Comparison of ENCODE assay signal across 13 cellular contexts in the genomic region with DNA sequence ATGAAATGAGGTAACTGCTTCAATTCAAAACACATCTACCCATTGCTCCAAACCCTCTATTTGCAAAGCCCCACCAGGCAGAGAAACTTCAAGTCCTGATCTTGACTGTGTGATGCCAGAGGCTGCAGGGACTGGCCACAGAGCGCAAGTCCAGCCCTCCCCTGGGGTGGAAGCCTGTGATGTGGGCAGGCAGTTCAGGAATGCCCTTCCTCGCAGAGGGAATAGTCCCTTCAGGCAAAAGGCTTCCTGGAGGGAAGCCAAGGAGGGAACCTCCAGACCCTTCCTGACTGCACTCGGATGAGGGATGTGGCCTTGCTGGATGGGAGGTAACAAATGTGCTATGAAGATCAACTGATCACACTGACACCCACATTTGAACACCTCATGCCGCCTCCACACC.
DNase-seq lines count a peak whose midpoint lies in the region; ATAC-seq and TF ChIP-seq lines count a peak whose summit lies in the region.
"Had no signal": no experiment of that assay in that cellular context is flagged by ENCODE, and none has a peak within 500 bp of the region (broad histone marks: within the 10 kb centered on the region; RNA-seq: fewer than 3 reads in every experiment).

No MANE protein-coding gene starts in this region.

- H3K27me3 ChIP-seq in Karpas-422 (ENCODE audit: low read length) (no peaks in the 10 kb centered on the region), mesendoderm (ENCODE audit: insufficient read depth, low read length, poor library complexity) (no peaks in the 10 kb centered on the region)

- WGBS in mesendoderm (ENCODE audit: extremely low coverage, insufficient coverage, low lambda C conversion rate) = no CpG with 5 or more reads among the region's 4 CpGs

- ATAC-seq in SK-N-SH treated with all-trans-retinoic acid at 6 μM for 48 hours (peak; percentile 55), HG02588 (IDR thresholded peaks at IDR 0.05; ENCODE audit: unreplicated experiment) (no peak)

- no peaks in the 10 kb centered on the region for H3K9me2 ChIP-seq in Karpas-422 (replicated peaks; ENCODE audit: insufficient read depth, low read length)

- no peaks in the 10 kb centered on the region for H3K79me2 ChIP-seq in Karpas-422 (ENCODE audit: low read length)
- H3K79me2 ChIP-seq in mesendoderm (ENCODE audit: control insufficient read depth, insufficient read depth, low read length) = no peaks in the 10 kb centered on the region

- H2BK5ac ChIP-seq in mesendoderm (ENCODE audit: low read length) = no peak overlapping the region

- no peak overlapping the region for H3K27ac ChIP-seq in Karpas-422 (ENCODE audit: low read length)
- H3K27ac ChIP-seq in mesendoderm (ENCODE audit: low read depth, low read length) = no peak overlapping the region
- H3K27ac ChIP-seq: KMS-11 had no signal

- H2AFZ ChIP-seq in Karpas-422 (ENCODE audit: low read length) = no peak overlapping the region

- no peak overlapping the region for H3K4me2 ChIP-seq in Karpas-422 (ENCODE audit: low read depth, low read length, poor library complexity, severe bottlenecking)
- H3K4me2 ChIP-seq in mesendoderm (ENCODE audit: low read length) = no peak overlapping the region
- H3K4me2 ChIP-seq: KMS-11 had no signal

- no peaks in the 10 kb centered on the region for H3K79me1 ChIP-seq in mesendoderm (ENCODE audit: low read length)

- H4K8ac ChIP-seq in mesendoderm (ENCODE audit: low read depth, low read length) = no peak overlapping the region

- H3K36me3 ChIP-seq in Karpas-422 (ENCODE audit: insufficient read depth, low read length) (no peaks in the 10 kb centered on the region), mesendoderm (ENCODE audit: control insufficient read depth, insufficient read depth, low read length) (no peaks in the 10 kb centered on the region)

- H3K18ac ChIP-seq in mesendoderm (ENCODE audit: low read length) = no peak overlapping the region

- no peak overlapping the region for H3K9ac ChIP-seq in Karpas-422 (ENCODE audit: low read length)
- no peak overlapping the region for H3K9ac ChIP-seq in mesendoderm (ENCODE audit: low read length)
- H3K9ac ChIP-seq: KMS-11 had no signal

- H2BK15ac ChIP-seq in mesendoderm (replicated peaks; ENCODE audit: low read depth) = no peak overlapping the region

- no peaks in the 10 kb centered on the region for H3K4me1 ChIP-seq in Karpas-422 (ENCODE audit: low read length)
- peaks cover 5% of the 10 kb centered on the region for H3K4me1 ChIP-seq in mesendoderm (ENCODE audit: control insufficient read depth, low read depth, low read length)

- DNase-seq in EH (ENCODE audit: low read depth) (peak; percentile 40), Karpas-422 (peak; percentile 23), mesendoderm (peak; percentile 55), T-helper 9 cell (no peak), NCI-H524 treated with DMSO at 0.1 percent for 48 hours (lab: John Stamatoyannopoulos, UW) (no peak)
- DNase-seq in stimulated activated CD4-positive, alpha-beta T cell treated with anti-CD3 and anti-CD28 coated beads, Interleukin-4, amount 100 ng/mL, for 24 hours = no peak
- DNase-seq: H7, IMR-90, NCI-H1417, NCI-H1694 treated with DMSO at 0.1 percent for 48 hours had no signal

- no peak overlapping the region for H2BK120ac ChIP-seq in mesendoderm (ENCODE audit: low read depth, low read length)

- no peaks in the 10 kb centered on the region for H3K9me3 ChIP-seq in Karpas-422 (ENCODE audit: low read length)

- H3K4ac ChIP-seq in mesendoderm (ENCODE audit: low read depth, low read length) = no peak overlapping the region

- no peak overlapping the region for H4K5ac ChIP-seq in mesendoderm (ENCODE audit: low read length)

- no peak overlapping the region for H3K56ac ChIP-seq in mesendoderm (ENCODE audit: low read length)

- no peak overlapping the region for H3K4me3 ChIP-seq in Karpas-422 (ENCODE audit: low read length)
- H3K4me3 ChIP-seq in mesendoderm (ENCODE audit: low read length) = no peak overlapping the region

- no peak overlapping the region for H2AK5ac ChIP-seq in mesendoderm (ENCODE audit: low read length)

- no peak overlapping the region for H3K23ac ChIP-seq in mesendoderm (ENCODE audit: low read length)

- H4K20me1 ChIP-seq in Karpas-422 (ENCODE audit: insufficient read depth, low read depth, low read length) = no peaks in the 10 kb centered on the region

TF ChIP-seq in SK-N-SH treated with all-trans-retinoic acid at 6 μM for 48 hours, 23 proteins besides CTCF, POLR2A, EP300 and RAD21 (continues in another document):
- TF ChIP-seq ZNF565 (CRISPR knock-in tag; conservative IDR thresholded peaks at IDR 0.05; ENCODE audit: low read depth) (no peak), BACH2 (CRISPR knock-in tag; IDR thresholded peaks at IDR 0.05; ENCODE audit: borderline replicate concordance) (no peak), TOX (CRISPR knock-in tag; IDR thresholded peaks at IDR 0.05; ENCODE audit: borderline replicate concordance) (no peak), ESRRG (CRISPR knock-in tag; IDR thresholded peaks at IDR 0.05) (no peak), RARB (CRISPR knock-in tag; IDR thresholded peaks at IDR 0.05) (no peak), ISL1 (CRISPR knock-in tag; IDR thresholded peaks at IDR 0.05) (no peak), ZFP3 (CRISPR knock-in tag; IDR thresholded peaks at IDR 0.05) (no peak), CSDC2 (CRISPR knock-in tag; IDR thresholded peaks at IDR 0.05) (no peak), SNAI2 (CRISPR knock-in tag; IDR thresholded peaks at IDR 0.05) (no peak)
- TF ChIP-seq, protein P1, sequence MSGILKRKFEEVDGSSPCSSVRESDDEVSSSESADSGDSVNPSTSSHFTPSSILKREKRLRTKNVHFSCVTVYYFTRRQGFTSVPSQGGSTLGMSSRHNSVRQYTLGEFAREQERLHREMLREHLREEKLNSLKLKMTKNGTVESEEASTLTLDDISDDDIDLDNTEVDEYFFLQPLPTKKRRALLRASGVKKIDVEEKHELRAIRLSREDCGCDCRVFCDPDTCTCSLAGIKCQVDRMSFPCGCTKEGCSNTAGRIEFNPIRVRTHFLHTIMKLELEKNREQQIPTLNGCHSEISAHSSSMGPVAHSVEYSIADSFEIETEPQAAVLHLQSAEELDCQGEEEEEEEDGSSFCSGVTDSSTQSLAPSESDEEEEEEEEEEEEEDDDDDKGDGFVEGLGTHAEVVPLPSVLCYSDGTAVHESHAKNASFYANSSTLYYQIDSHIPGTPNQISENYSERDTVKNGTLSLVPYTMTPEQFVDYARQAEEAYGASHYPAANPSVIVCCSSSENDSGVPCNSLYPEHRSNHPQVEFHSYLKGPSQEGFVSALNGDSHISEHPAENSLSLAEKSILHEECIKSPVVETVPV (CRISPR knock-in tag; IDR thresholded peaks at IDR 0.05) = no peak
- TF ChIP-seq, protein P2, sequence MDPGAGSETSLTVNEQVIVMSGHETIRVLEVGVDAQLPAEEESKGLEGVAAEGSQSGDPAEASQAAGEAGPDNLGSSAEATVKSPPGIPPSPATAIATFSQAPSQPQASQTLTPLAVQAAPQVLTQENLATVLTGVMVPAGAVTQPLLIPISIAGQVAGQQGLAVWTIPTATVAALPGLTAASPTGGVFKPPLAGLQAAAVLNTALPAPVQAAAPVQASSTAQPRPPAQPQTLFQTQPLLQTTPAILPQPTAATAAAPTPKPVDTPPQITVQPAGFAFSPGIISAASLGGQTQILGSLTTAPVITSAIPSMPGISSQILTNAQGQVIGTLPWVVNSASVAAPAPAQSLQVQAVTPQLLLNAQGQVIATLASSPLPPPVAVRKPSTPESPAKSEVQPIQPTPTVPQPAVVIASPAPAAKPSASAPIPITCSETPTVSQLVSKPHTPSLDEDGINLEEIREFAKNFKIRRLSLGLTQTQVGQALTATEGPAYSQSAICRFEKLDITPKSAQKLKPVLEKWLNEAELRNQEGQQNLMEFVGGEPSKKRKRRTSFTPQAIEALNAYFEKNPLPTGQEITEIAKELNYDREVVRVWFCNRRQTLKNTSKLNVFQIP (CRISPR knock-in tag; IDR thresholded peaks at IDR 0.05; ENCODE audit: borderline replicate concordance, low read depth) = no peak
- TF ChIP-seq, protein P3, sequence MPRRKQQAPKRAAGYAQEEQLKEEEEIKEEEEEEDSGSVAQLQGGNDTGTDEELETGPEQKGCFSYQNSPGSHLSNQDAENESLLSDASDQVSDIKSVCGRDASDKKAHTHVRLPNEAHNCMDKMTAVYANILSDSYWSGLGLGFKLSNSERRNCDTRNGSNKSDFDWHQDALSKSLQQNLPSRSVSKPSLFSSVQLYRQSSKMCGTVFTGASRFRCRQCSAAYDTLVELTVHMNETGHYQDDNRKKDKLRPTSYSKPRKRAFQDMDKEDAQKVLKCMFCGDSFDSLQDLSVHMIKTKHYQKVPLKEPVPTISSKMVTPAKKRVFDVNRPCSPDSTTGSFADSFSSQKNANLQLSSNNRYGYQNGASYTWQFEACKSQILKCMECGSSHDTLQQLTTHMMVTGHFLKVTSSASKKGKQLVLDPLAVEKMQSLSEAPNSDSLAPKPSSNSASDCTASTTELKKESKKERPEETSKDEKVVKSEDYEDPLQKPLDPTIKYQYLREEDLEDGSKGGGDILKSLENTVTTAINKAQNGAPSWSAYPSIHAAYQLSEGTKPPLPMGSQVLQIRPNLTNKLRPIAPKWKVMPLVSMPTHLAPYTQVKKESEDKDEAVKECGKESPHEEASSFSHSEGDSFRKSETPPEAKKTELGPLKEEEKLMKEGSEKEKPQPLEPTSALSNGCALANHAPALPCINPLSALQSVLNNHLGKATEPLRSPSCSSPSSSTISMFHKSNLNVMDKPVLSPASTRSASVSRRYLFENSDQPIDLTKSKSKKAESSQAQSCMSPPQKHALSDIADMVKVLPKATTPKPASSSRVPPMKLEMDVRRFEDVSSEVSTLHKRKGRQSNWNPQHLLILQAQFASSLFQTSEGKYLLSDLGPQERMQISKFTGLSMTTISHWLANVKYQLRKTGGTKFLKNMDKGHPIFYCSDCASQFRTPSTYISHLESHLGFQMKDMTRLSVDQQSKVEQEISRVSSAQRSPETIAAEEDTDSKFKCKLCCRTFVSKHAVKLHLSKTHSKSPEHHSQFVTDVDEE (CRISPR knock-in tag; IDR thresholded peaks at IDR 0.05) = no peak
- TF ChIP-seq, protein P4, sequence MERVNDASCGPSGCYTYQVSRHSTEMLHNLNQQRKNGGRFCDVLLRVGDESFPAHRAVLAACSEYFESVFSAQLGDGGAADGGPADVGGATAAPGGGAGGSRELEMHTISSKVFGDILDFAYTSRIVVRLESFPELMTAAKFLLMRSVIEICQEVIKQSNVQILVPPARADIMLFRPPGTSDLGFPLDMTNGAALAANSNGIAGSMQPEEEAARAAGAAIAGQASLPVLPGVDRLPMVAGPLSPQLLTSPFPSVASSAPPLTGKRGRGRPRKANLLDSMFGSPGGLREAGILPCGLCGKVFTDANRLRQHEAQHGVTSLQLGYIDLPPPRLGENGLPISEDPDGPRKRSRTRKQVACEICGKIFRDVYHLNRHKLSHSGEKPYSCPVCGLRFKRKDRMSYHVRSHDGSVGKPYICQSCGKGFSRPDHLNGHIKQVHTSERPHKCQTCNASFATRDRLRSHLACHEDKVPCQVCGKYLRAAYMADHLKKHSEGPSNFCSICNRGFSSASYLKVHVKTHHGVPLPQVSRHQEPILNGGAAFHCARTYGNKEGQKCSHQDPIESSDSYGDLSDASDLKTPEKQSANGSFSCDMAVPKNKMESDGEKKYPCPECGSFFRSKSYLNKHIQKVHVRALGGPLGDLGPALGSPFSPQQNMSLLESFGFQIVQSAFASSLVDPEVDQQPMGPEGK (CRISPR knock-in tag; IDR thresholded peaks at IDR 0.05; ENCODE audit: borderline replicate concordance) = no peak

Comparison
In these comparisons a context has a peak if more than half of its experiments do, and no peak if none do; other contexts are left out.
1. DNase-seq: peak in EH (single experiment), Karpas-422 (single experiment) and mesendoderm (single experiment); none in T-helper 9 cell (single experiment), NCI-H524 treated with DMSO at 0.1 percent for 48 hours (single experiment) and stimulated activated CD4-positive, alpha-beta T cell treated with anti-CD3 and anti-CD28 coated beads, Interleukin-4, amount 100 ng/mL, for 24 hours (single experiment).